In the genomic region with DNA sequence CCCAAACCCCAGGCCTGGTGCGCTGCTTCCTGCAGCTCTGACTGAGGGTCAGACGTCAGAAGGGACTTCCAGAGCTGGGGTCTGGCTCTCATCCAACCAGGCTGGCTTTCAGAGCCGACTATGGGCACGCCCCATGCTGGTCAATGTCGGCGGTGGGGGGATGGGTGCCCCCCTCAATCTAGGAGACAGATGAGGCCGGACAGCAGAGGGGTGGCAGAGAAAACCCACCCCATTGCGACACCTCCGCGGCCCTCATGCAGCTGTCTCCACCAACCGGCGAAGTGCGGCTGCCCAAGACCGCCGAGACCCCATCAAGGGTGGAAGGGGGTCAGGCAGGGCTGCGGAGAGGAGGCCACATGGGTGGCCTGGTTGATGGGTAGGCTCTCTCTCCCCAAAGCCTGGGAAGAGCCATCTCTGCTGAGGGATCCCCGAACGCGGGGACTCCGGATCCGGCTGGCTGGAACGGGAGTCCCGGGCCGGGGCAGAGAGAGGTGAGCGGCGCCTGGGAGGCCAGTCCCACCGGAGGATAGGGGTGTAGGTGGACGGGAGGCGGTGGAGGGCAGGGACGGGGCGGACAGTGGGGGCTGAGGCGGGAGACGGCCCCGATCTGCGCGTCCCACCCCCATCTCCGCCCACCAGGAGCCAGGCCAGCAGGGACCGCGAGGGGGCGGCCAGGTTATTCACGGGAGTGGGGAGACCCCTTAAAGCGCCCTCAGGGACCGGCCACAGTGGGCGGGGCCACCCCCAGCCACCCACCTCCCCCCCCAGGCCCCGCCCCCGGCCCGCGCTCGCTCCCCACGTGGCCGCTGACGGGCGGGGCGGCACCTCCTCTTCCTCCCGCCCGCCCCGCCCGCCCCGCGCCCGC, we compare ENCODE assay signal across 1 cellular context.
TF ChIP-seq lines count a peak whose summit lies in the region.

TSS of gene INF2 (plus strand) at position 864 of the 865 bp plus-strand sequence. CDS start 11,748 bp downstream, outside the sequence.

TF ChIP-seq in HCT116, 20 proteins besides CTCF, POLR2A, EP300 and RAD21 (continued from another document):
- no peak for TF ChIP-seq TCF7L2 (IDR thresholded peaks at IDR 0.05; ENCODE audit: borderline replicate concordance, extremely low read depth, insufficient read depth, insufficient read length)
